Comparison of ENCODE assay signal across 8 cellular contexts in genomic region chr10:95656291-95657164, GRCh38. TPM values are rescaled to one million over a fixed set of nuclear protein-coding genes. Genes with fewer than 3 reads are reported as not detected.
A peak's percentile ranks its signal among the peaks of the same experiment; 100 is the strongest.
DNase-seq lines count a peak whose midpoint lies in the region; ATAC-seq and TF ChIP-seq lines count a peak whose summit lies in the region.

ALDH18A1 (minus strand) TSS chr10:95656711; CDS start chr10:95653377, 3,334 bp downstream.

- no peak for TF ChIP-seq CTCF in CD14-positive monocyte (IDR thresholded peaks at IDR 0.05)
- TF ChIP-seq CTCF in lower leg skin (IDR thresholded peaks at IDR 0.05): peak in 1 of 3 donors; percentile 25

- intact Hi-C loops in CD14-positive monocyte (cut with micrococcal nuclease) (no loop called here), lower leg skin (cut with DNase I; ENCODE audit: low total_unique reads) (no loop called here)

- peaks cover 0 to 16% of the 10 kb centered on the region in 2 donors for H3K36me3 ChIP-seq in duodenal mucosa (ENCODE audit: control insufficient read depth in 1 of 2, insufficient read depth in 2 of 2, low read length in 2 of 2)

- peaks cover 27% of the 10 kb centered on the region for H3K4me1 Mint-ChIP-seq in CD14-positive monocyte

- peaks cover 17 to 19% of the 10 kb centered on the region in 2 donors for H3K36me3 Mint-ChIP-seq in CD14-positive monocyte

- H3K9me3 ChIP-seq in duodenal mucosa (ENCODE audit: control insufficient read depth in 1 of 2, low read length in 2 of 2): no peaks in the 10 kb centered on the region

- H3K27ac Mint-ChIP-seq in CD14-positive monocyte: peak within 1 kb of the TSS in 4 of 7 donors; percentile 10 to 63 (median 42)

- peak; percentile 58 for DNase-seq in CD14-positive monocyte (ENCODE audit: low spot score)
- peak; percentile 44 for DNase-seq in NCI-H82 treated with DMSO at 0.1 percent for 48 hours (lab: John Stamatoyannopoulos, UW; ENCODE audit: unreplicated experiment)
- peak; percentile 92 to 93 for DNase-seq in activated CD4-positive, alpha-beta T cell treated with anti-CD3 and anti-CD28 coated beads, Interleukin-2, amount 50 U/mL, for 48 hours
- peak; percentile 84 to 97 for DNase-seq in lower leg skin (ENCODE audit: low spot score in 2 of 2)
- peak; percentile 90 to 93 for DNase-seq in stimulated activated CD4-positive, alpha-beta T cell treated with anti-CD3 and anti-CD28 coated beads, Interleukin-4, amount 100 ng/mL, for 4 hours

- peaks cover 3 to 13% (median 8%) of the 10 kb centered on the region in 7 donors for H3K9me3 Mint-ChIP-seq in CD14-positive monocyte

- H3K9ac ChIP-seq in duodenal mucosa (ENCODE audit: low read depth in 1 of 2, low read length in 2 of 2): peak within 1 kb of the TSS; percentile 82 to 87

- peaks cover 0 to 5% (median 4%) of the 10 kb centered on the region in 3 donors for H3K27me3 Mint-ChIP-seq in CD14-positive monocyte (ENCODE audit: low read depth in 3 of 3)

- peaks cover 7 to 18% of the 10 kb centered on the region in 2 donors for H3K4me1 ChIP-seq in duodenal mucosa (ENCODE audit: control insufficient read depth in 1 of 2, insufficient read depth in 2 of 2, low read length in 2 of 2)

- peak within 1 kb of the TSS; percentile 71 for H3K27ac ChIP-seq in duodenal mucosa (ENCODE audit: low read depth, low read length)

- 0 to 1% methylated on average over 41 to 56 of the region's 83 CpGs for WGBS in lower leg skin, 2 donors

- ATAC-seq in GM19324 (IDR thresholded peaks at IDR 0.05; ENCODE audit: low FRiP score, unreplicated experiment) (peak; percentile 90), HG03460 (IDR thresholded peaks at IDR 0.05; ENCODE audit: unreplicated experiment) (peak; percentile 90)

- no peaks in the 10 kb centered on the region for H3K27me3 ChIP-seq in duodenal mucosa (ENCODE audit: control insufficient read depth in 1 of 2, insufficient read depth in 2 of 2, low read length in 2 of 2)

- no peak for TF ChIP-seq POLR2A in lower leg skin (IDR thresholded peaks at IDR 0.05)

- peak within 1 kb of the TSS; percentile 98 to 99 for H3K4me3 Mint-ChIP-seq in CD14-positive monocyte

- H3K4me3 ChIP-seq in duodenal mucosa (ENCODE audit: low read depth in 1 of 2, low read length in 2 of 2) (peak within 1 kb of the TSS; percentile 88 to 91), lower leg skin (ENCODE audit: low read depth, poor library complexity, severe bottlenecking) (peak within 1 kb of the TSS; percentile 67)

RNA-seq across cellular contexts. Expression of gene ALDH18A1, which starts in this region (rescaled TPM):
- 1 to 10 TPM; 2.6 TPM for polyA plus RNA-seq in CD14-positive monocyte
- 10 to 100 TPM; 25.1 to 32.4 (median 29.1) TPM for total RNA-seq in lower leg skin

Comparison
In these comparisons a context has a peak if more than half of its experiments do, and no peak if none do; other contexts are left out.
1. Peak in every context shown above with its lines: DNase-seq, ATAC-seq, H3K4me3 ChIP-seq and H3K27ac ChIP-seq.